ENCODE assay signal across 1 cellular context in the genomic region with DNA sequence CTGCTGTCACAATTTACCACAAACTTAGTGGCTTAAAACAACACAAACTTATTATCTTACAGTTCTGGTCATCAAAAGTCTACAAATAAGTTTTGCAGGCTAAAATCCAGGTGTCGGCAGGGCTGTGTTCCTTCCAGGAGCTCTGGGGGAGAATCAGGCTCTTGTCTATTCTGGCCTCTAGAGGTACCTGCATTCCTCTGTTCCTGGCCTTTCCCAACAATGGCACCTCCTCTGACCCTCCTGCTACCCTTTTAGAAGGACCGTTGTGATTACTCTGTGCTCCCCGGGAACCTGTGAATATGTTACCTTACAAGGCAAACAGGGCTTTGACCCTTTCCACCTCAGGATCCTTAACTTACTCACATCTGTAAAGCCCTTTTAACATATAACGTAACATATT.
TF ChIP-seq lines count a peak whose summit lies in the region.

No MANE protein-coding gene starts in this region.

TF ChIP-seq in WTC11, 78 proteins besides CTCF, POLR2A, EP300 and RAD21 (continued from another document):
- TF ChIP-seq IRF1 (CRISPR knock-in tag; IDR thresholded peaks at IDR 0.05) (no peak), ELF4 (CRISPR knock-in tag; IDR thresholded peaks at IDR 0.05; ENCODE audit: low read depth) (no peak), TCF7 (CRISPR knock-in tag; IDR thresholded peaks at IDR 0.05; ENCODE audit: low read depth) (no peak), ATF6 (CRISPR knock-in tag; IDR thresholded peaks at IDR 0.05) (no peak), NFE2L1 (CRISPR knock-in tag; IDR thresholded peaks at IDR 0.05) (no peak), CREM (CRISPR knock-in tag; IDR thresholded peaks at IDR 0.05) (no peak), RORB (CRISPR knock-in tag; IDR thresholded peaks at IDR 0.05) (no peak), MLX (CRISPR knock-in tag; IDR thresholded peaks at IDR 0.05) (no peak), E2F1 (CRISPR knock-in tag; IDR thresholded peaks at IDR 0.05) (no peak), ZBTB21 (CRISPR knock-in tag; IDR thresholded peaks at IDR 0.05; ENCODE audit: borderline replicate concordance) (no peak), NFYB (CRISPR knock-in tag; conservative IDR thresholded peaks at IDR 0.05; ENCODE audit: low read depth) (no peak), NR1H2 (CRISPR knock-in tag; IDR thresholded peaks at IDR 0.05) (no peak)
- TF ChIP-seq, protein P1, sequence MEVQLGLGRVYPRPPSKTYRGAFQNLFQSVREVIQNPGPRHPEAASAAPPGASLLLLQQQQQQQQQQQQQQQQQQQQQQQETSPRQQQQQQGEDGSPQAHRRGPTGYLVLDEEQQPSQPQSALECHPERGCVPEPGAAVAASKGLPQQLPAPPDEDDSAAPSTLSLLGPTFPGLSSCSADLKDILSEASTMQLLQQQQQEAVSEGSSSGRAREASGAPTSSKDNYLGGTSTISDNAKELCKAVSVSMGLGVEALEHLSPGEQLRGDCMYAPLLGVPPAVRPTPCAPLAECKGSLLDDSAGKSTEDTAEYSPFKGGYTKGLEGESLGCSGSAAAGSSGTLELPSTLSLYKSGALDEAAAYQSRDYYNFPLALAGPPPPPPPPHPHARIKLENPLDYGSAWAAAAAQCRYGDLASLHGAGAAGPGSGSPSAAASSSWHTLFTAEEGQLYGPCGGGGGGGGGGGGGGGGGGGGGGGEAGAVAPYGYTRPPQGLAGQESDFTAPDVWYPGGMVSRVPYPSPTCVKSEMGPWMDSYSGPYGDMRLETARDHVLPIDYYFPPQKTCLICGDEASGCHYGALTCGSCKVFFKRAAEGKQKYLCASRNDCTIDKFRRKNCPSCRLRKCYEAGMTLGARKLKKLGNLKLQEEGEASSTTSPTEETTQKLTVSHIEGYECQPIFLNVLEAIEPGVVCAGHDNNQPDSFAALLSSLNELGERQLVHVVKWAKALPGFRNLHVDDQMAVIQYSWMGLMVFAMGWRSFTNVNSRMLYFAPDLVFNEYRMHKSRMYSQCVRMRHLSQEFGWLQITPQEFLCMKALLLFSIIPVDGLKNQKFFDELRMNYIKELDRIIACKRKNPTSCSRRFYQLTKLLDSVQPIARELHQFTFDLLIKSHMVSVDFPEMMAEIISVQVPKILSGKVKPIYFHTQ (CRISPR knock-in tag; IDR thresholded peaks at IDR 0.05), result no peak
TF ChIP-seq in WTC11: peak in this region for 0.
